In genomic region chr10:6776170-6776569, GRCh38 we compare ENCODE assay signal across 26 cellular contexts.
DNase-seq lines count a peak whose midpoint lies in the region; ATAC-seq, FAIRE-seq and TF ChIP-seq lines count a peak whose summit lies in the region.
"Had no signal": no experiment of that assay in that cellular context is flagged by ENCODE, and none has a peak within 500 bp of the region (broad histone marks: within the 10 kb centered on the region; RNA-seq: fewer than 3 reads in every experiment).

No MANE protein-coding gene starts in this region.

- no peak overlapping the region for H3K9ac ChIP-seq in HepG2 (ENCODE audit: insufficient read depth, low read depth, low read length)
- H3K9ac ChIP-seq: BLaER1 had no signal

- H3K36me3 ChIP-seq in HepG2 (replicated peaks in 1 of 2; ENCODE audit: control insufficient read depth in 1 of 2, insufficient read depth in 2 of 2, low read length in 2 of 2) (no peaks in the 10 kb centered on the region), right lobe of liver (no peaks in the 10 kb centered on the region)
- H3K36me3 ChIP-seq: BE2C, BLaER1 had no signal

- TF ChIP-seq EP300 in HepG2 (IDR thresholded peaks at IDR 0.05; ENCODE audit: low read depth in 2 of 2, low read length in 2 of 2) (no peak), HepG2 (CRISPR knock-in tag; IDR thresholded peaks at IDR 0.05; ENCODE audit: borderline replicate concordance) (no peak)

- H3K4me3 ChIP-seq in HepG2 (replicated peaks in 1 of 3; ENCODE audit: insufficient read depth in 1 of 3, low read depth in 2 of 3, low read length in 3 of 3) = no peak overlapping the region
- H3K4me3 ChIP-seq in right lobe of liver = no peak overlapping the region
- H3K4me3 ChIP-seq: BLaER1, GM12878 had no signal

- POLR2A ChIA-PET in HepG2 (lab: Yijun Ruan, JAX) = no interaction called here

- no peak for FAIRE-seq in HepG2 (lab: Jason Lieb, UNC)
- FAIRE-seq: A204.1, GM12878, GM12892, GM18507 had no signal

- no peaks in the 10 kb centered on the region for H3K79me2 ChIP-seq in HepG2 (ENCODE audit: insufficient read depth, low read length)

- H3K36me3 Mint-ChIP-seq in immature natural killer cell = no peaks in the 10 kb centered on the region
- H3K36me3 Mint-ChIP-seq: CD14-positive monocyte; CD4-positive, alpha-beta memory T cell; CD4-positive, CD25-positive, alpha-beta regulatory T cell had no signal

- no peaks in the 10 kb centered on the region for H3K4me1 ChIP-seq in HepG2 (ENCODE audit: insufficient read depth, low read length)
- H3K4me1 ChIP-seq in right lobe of liver = no peaks in the 10 kb centered on the region
- peaks cover 14% of the 10 kb centered on the region for H3K4me1 ChIP-seq in foreskin keratinocyte
- H3K4me1 ChIP-seq: BE2C had no signal

- in situ Hi-C loops in HepG2 (cut with HindIII; ENCODE audit: extremely low pct_ligation_motif_present, low pct_unique_long_range_greater_than_20kb) = no loop called here

- ATAC-seq in HepG2 (no peak), right lobe of liver (no peak), foreskin keratinocyte (no peak)
- ATAC-seq: GM12878 had no signal

- H3K27me3 ChIP-seq in HepG2 (ENCODE audit: control insufficient read depth in 1 of 2, insufficient read depth in 2 of 2, low read length in 2 of 2) (no peaks in the 10 kb centered on the region), right lobe of liver (no peaks in the 10 kb centered on the region), foreskin keratinocyte (no peaks in the 10 kb centered on the region)
- H3K27me3 ChIP-seq: BE2C, BLaER1 had no signal

- peaks cover 3 to 20% (median 10%) of the 10 kb centered on the region in 3 donors for H3K27me3 Mint-ChIP-seq in immature natural killer cell (ENCODE audit: low read depth in 3 of 3)

- TF ChIP-seq RAD21 in HepG2 (CRISPR knock-in tag; IDR thresholded peaks at IDR 0.05) = no peak

- H3K9me3 Mint-ChIP-seq in immature natural killer cell = no peaks in the 10 kb centered on the region

- H3K9me3 ChIP-seq in HepG2 (ENCODE audit: low read length) (no peaks in the 10 kb centered on the region), right lobe of liver (no peaks in the 10 kb centered on the region)
- H3K9me3 ChIP-seq: BE2C, BLaER1 had no signal

- no peaks in the 10 kb centered on the region for H3K4me1 Mint-ChIP-seq in immature natural killer cell
- H3K4me1 Mint-ChIP-seq: CD4-positive, alpha-beta memory T cell; CD4-positive, CD25-positive, alpha-beta regulatory T cell; CD8-positive, alpha-beta memory T cell had no signal

- BruUV-seq in HepG2 (replicated peaks; lab: Mats Ljungman, UMichigan) = no TSS peak

- no peak overlapping the region for H3K27ac Mint-ChIP-seq in immature natural killer cell
- H3K27ac Mint-ChIP-seq: CD14-positive monocyte; CD4-positive, alpha-beta memory T cell; CD4-positive, CD25-positive, alpha-beta regulatory T cell; CD8-positive, alpha-beta memory T cell had no signal

- H2AFZ ChIP-seq in HepG2 (ENCODE audit: low read length) = no peak overlapping the region

- H3K4me2 ChIP-seq in HepG2 (ENCODE audit: low read depth, low read length) = no peak overlapping the region
- H3K4me2 ChIP-seq: BLaER1 had no signal

- intact Hi-C loops in HepG2 (cut with micrococcal nuclease; ENCODE audit: unreplicated experiment) (no loop called here), right lobe of liver (cut with DNase I) (no loop called here), cardiac septum (cut with DNase I) (no loop called here)

- TF ChIP-seq POLR2A in HepG2 (IDR thresholded peaks at IDR 0.05; ENCODE audit: insufficient read depth in 1 of 2, low read depth in 2 of 2, low read length in 2 of 2) (no peak), right lobe of liver (IDR thresholded peaks at IDR 0.05) (no peak)

- 11% methylated on average over 5 of the region's 5 CpGs for WGBS in HepG2 (ENCODE audit: low lambda C conversion rate)
- WGBS in right lobe of liver (ENCODE audit: insufficient coverage, low coverage, low lambda C conversion rate, missing lambda C conversion rate) = 53% methylated on average over 4 of the region's 5 CpGs

- H4K20me1 ChIP-seq in HepG2 (ENCODE audit: insufficient read depth, low read length) = no peaks in the 10 kb centered on the region
- H4K20me1 ChIP-seq: BLaER1 had no signal

- no peak for DNase-seq in HepG2 (ENCODE audit: low spot score)
- DNase-seq in right lobe of liver = no peak
- no peak for DNase-seq in foreskin keratinocyte
- no peak for DNase-seq in cardiac septum (ENCODE audit: low spot score)
- no peak for DNase-seq in immature natural killer cell
- DNase-seq: 8988T; ACHN; BE2C; C1 segment of cervical spinal cord; CD4-positive, alpha-beta memory T cell; CD4-positive, CD25-positive, alpha-beta regulatory T cell; CD8-positive, alpha-beta memory T cell; COR-L47; DMS 273 treated with DMSO at 0.1 percent for 48 hours; DMS153; DMS53; DMS79; DND-41; EL; GDM1 had no signal

- CTCF ChIA-PET in HepG2 (lab: Yijun Ruan, JAX; ENCODE audit: low intra/inter-chr PET ratio, low total read pairs) = no interaction called here

- no peak for TF ChIP-seq CTCF in HepG2 (CRISPR knock-in tag; IDR thresholded peaks at IDR 0.05)
- no peak for TF ChIP-seq CTCF in right lobe of liver (IDR thresholded peaks at IDR 0.05)
- TF ChIP-seq CTCF in foreskin keratinocyte (conservative IDR thresholded peaks at IDR 0.05) = no peak

- no peak overlapping the region for H3K4me3 Mint-ChIP-seq in immature natural killer cell
- H3K4me3 Mint-ChIP-seq: CD14-positive monocyte; CD4-positive, alpha-beta memory T cell; CD4-positive, CD25-positive, alpha-beta regulatory T cell; CD8-positive, alpha-beta memory T cell had no signal

- no peak overlapping the region for H3K27ac ChIP-seq in HepG2 (ENCODE audit: extremely low read length, insufficient read depth, low read length)
- H3K27ac ChIP-seq in right lobe of liver = no peak overlapping the region
- H3K27ac ChIP-seq in foreskin keratinocyte = peak overlapping the region; percentile 21
- H3K27ac ChIP-seq: BLaER1 had no signal

TF ChIP-seq in HepG2, 621 proteins besides CTCF, POLR2A, EP300 and RAD21:
- TF ChIP-seq ZBTB38 (CRISPR knock-in tag; IDR thresholded peaks at IDR 0.05) = no peak
- TF ChIP-seq MNT (IDR thresholded peaks at IDR 0.05) = peak; percentile 96
- TF ChIP-seq, protein P1, sequence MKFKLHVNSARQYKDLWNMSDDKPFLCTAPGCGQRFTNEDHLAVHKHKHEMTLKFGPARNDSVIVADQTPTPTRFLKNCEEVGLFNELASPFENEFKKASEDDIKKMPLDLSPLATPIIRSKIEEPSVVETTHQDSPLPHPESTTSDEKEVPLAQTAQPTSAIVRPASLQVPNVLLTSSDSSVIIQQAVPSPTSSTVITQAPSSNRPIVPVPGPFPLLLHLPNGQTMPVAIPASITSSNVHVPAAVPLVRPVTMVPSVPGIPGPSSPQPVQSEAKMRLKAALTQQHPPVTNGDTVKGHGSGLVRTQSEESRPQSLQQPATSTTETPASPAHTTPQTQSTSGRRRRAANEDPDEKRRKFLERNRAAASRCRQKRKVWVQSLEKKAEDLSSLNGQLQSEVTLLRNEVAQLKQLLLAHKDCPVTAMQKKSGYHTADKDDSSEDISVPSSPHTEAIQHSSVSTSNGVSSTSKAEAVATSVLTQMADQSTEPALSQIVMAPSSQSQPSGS (CRISPR knock-in tag; IDR thresholded peaks at IDR 0.05) = no peak
- TF ChIP-seq ZNF367 (CRISPR knock-in tag; IDR thresholded peaks at IDR 0.05; ENCODE audit: borderline replicate concordance) = no peak
- TF ChIP-seq KLF11 (CRISPR knock-in tag; IDR thresholded peaks at IDR 0.05) = no peak
- no peak for TF ChIP-seq MEIS1 (CRISPR knock-in tag; IDR thresholded peaks at IDR 0.05; ENCODE audit: borderline replicate concordance)
- no peak for TF ChIP-seq RARG (CRISPR knock-in tag; IDR thresholded peaks at IDR 0.05; ENCODE audit: low read depth)
